In genomic region chr11:15177491-15177890, GRCh38 we compare ENCODE assay signal across 20 cellular contexts.
DNase-seq lines count a peak whose midpoint lies in the region; ATAC-seq and TF ChIP-seq lines count a peak whose summit lies in the region.
"Had no signal": no experiment of that assay in that cellular context is flagged by ENCODE, and none has a peak within 500 bp of the region (broad histone marks: within the 10 kb centered on the region; RNA-seq: fewer than 3 reads in every experiment).

No MANE protein-coding gene starts in this region.

- H3T11ph ChIP-seq in H9 (ENCODE audit: low read length): no peak overlapping the region

- H4K8ac ChIP-seq in IMR-90 (ENCODE audit: low read depth in 2 of 2, low read length in 2 of 2) (no peak overlapping the region), H9 (replicated peaks; ENCODE audit: insufficient read length, low read depth, low read length) (no peak overlapping the region)

- H4K91ac ChIP-seq in IMR-90 (ENCODE audit: insufficient read depth, low read depth, low read length): no peak overlapping the region
- no peak overlapping the region for H4K91ac ChIP-seq in H9 (ENCODE audit: insufficient read length, low read depth, low read length)

- H4K20me1 ChIP-seq in IMR-90 (ENCODE audit: insufficient read depth, low read length) (no peaks in the 10 kb centered on the region), neural progenitor cell (ENCODE audit: low read depth) (no peaks in the 10 kb centered on the region), H9 (ENCODE audit: control insufficient read depth, insufficient read depth, insufficient read length) (no peaks in the 10 kb centered on the region)
- H4K20me1 ChIP-seq: BLaER1 treated with 17β-estradiol and CSF1 and Interleukin-3, amounts not matched to agents 10 nM and 100 nM had no signal

- no peaks in the 10 kb centered on the region for H3K23me2 ChIP-seq in H9 (ENCODE audit: insufficient read length, low read depth, low read length, poor library complexity, severe bottlenecking)

- H2BK20ac ChIP-seq in IMR-90 (ENCODE audit: low read depth, low read length) (no peak overlapping the region), H9 (ENCODE audit: low read depth, low read length, poor library complexity, severe bottlenecking) (no peak overlapping the region)

- H3K56ac ChIP-seq in IMR-90 (ENCODE audit: extremely low read depth, insufficient read depth, low read length) (no peak overlapping the region), H9 (ENCODE audit: insufficient read length, low read depth, low read length) (no peak overlapping the region)

- H3K4me3 ChIP-seq in IMR-90 (ENCODE audit: insufficient read depth, low read depth, low read length) (no peak overlapping the region), neural progenitor cell (no peak overlapping the region)
- H3K4me3 ChIP-seq: BLaER1 treated with 17β-estradiol and CSF1 and Interleukin-3, amounts not matched to agents 10 nM and 100 nM; GM12878; HAP-1; K562 had no signal

- H3K4ac ChIP-seq in IMR-90 (ENCODE audit: low read depth, low read length) (no peak overlapping the region), H9 (ENCODE audit: low read depth, low read length) (no peak overlapping the region)

- H2BK12ac ChIP-seq in H9 (ENCODE audit: insufficient read length, low read depth, low read length): no peak overlapping the region

- intact Hi-C loops in IMR-90 (cut with micrococcal nuclease): no loop called here

- H3K23ac ChIP-seq in IMR-90 (ENCODE audit: low read depth, low read length) (no peak overlapping the region), H9 (ENCODE audit: insufficient read length, low read depth, low read length) (no peak overlapping the region)

- no peaks in the 10 kb centered on the region for H3K9me3 Mint-ChIP-seq in mesothelial cell of epicardium
- H3K9me3 Mint-ChIP-seq in neural progenitor cell: no peaks in the 10 kb centered on the region
- H3K9me3 Mint-ChIP-seq in H9: no peaks in the 10 kb centered on the region

- H3K79me2 ChIP-seq in neural progenitor cell (ENCODE audit: low read depth): no peaks in the 10 kb centered on the region
- no peaks in the 10 kb centered on the region for H3K79me2 ChIP-seq in H9 (ENCODE audit: insufficient read depth, low read length)

- no peak for DNase-seq in IMR-90
- peak; percentile 11 for DNase-seq in islet precursor cell
- no peak for DNase-seq in mesothelial cell of epicardium (ENCODE audit: low spot score in 2 of 2, unreplicated experiment in 2 of 2)
- no peak for DNase-seq in neural progenitor cell (ENCODE audit: low spot score)
- no peak for DNase-seq in H9
- no peak for DNase-seq in GM19240 (ENCODE audit: insufficient read length, low spot score)
- DNase-seq: CD4-positive, CD25-positive, alpha-beta regulatory T cell; CD8-positive, alpha-beta memory T cell; COR-L47; DMS 273 treated with DMSO at 0.1 percent for 48 hours; DMS53; DND-41; EL had no signal

- H3K14ac ChIP-seq in IMR-90 (replicated peaks; ENCODE audit: low read depth, low read length) (no peak overlapping the region), H9 (ENCODE audit: insufficient read depth, low read length) (no peak overlapping the region)

- no peak for TF ChIP-seq CTCF in IMR-90 (conservative IDR thresholded peaks at IDR 0.05; ENCODE audit: low read depth, low read length)
- no peak for TF ChIP-seq CTCF in mesothelial cell of epicardium (IDR thresholded peaks at IDR 0.05; ENCODE audit: unreplicated experiment)
- no peak for TF ChIP-seq CTCF in neural progenitor cell (IDR thresholded peaks at IDR 0.05)
- TF ChIP-seq CTCF in H9 (conservative IDR thresholded peaks at IDR 0.05): no peak

- H3K18ac ChIP-seq in IMR-90 (ENCODE audit: low read depth, low read length) (peak overlapping the region; percentile 18; the same call in 1 of the 2 replicates), H9 (ENCODE audit: insufficient read length, low read depth, low read length) (no peak overlapping the region)

- CTCF ChIA-PET in IMR-90 (lab: Yijun Ruan, JAX): interaction anchor here (1.0 kb wide), 1 partner anchor 14 kb away, joined by 4 read pairs; no protein-coding TSS in a partner anchor

- no peak overlapping the region for H2BK15ac ChIP-seq in IMR-90 (ENCODE audit: low read depth, low read length)
- no peak overlapping the region for H2BK15ac ChIP-seq in H9 (ENCODE audit: low read depth, low read length)

- no peak overlapping the region for H2AFZ ChIP-seq in IMR-90 (replicated peaks; ENCODE audit: low read length, poor library complexity)
- no peak overlapping the region for H2AFZ ChIP-seq in neural progenitor cell (replicated peaks)
- H2AFZ ChIP-seq in H9 (ENCODE audit: low read length): no peak overlapping the region

- H3K36me3 ChIP-seq in IMR-90 (ENCODE audit: control insufficient read depth, insufficient read depth, low read length) (no peaks in the 10 kb centered on the region; the same call in 1 of the 2 replicates), neural progenitor cell (no peaks in the 10 kb centered on the region)
- H3K36me3 ChIP-seq: BLaER1 treated with 17β-estradiol and CSF1 and Interleukin-3, amounts not matched to agents 10 nM and 100 nM; HAP-1 had no signal

- ATAC-seq in IMR-90 (ENCODE audit: low read depth): no peak
- ATAC-seq in HG03520 (IDR thresholded peaks at IDR 0.05; ENCODE audit: unreplicated experiment): no peak
- ATAC-seq in HG03175 (IDR thresholded peaks at IDR 0.05; ENCODE audit: unreplicated experiment): no peak
- ATAC-seq: GM12878, K562 had no signal

- no peaks in the 10 kb centered on the region for H3K36me3 Mint-ChIP-seq in mesothelial cell of epicardium
- no peaks in the 10 kb centered on the region for H3K36me3 Mint-ChIP-seq in neural progenitor cell
- peaks cover 0 to 2% (median 0%) of the 10 kb centered on the region in 3 experiments; a peak in 1 of 7 replicates for H3K36me3 Mint-ChIP-seq in H9 (ENCODE audit: insufficient read depth in 1 of 3, low read depth in 3 of 3)
- H3K36me3 Mint-ChIP-seq: CD4-positive, CD25-positive, alpha-beta regulatory T cell; CD8-positive, alpha-beta memory T cell had no signal

- H3K4me1 ChIP-seq in IMR-90 (ENCODE audit: control insufficient read depth, insufficient read depth, low read length) (peaks cover 9% of the 10 kb centered on the region), neural progenitor cell (no peaks in the 10 kb centered on the region), H9 (ENCODE audit: insufficient read depth, low read length) (peaks cover 2% of the 10 kb centered on the region; the same call in 1 of the 2 replicates)
- H3K4me1 ChIP-seq: HAP-1 had no signal

- TF ChIP-seq RAD21 in IMR-90 (IDR thresholded peaks at IDR 0.05; ENCODE audit: low read length): no peak

- H3K27ac Mint-ChIP-seq in mesothelial cell of epicardium (peak overlapping the region; percentile 43), neural progenitor cell (peak overlapping the region; percentile 51), H9 (no peak overlapping the region)
- H3K27ac Mint-ChIP-seq: B cell; CD4-positive, CD25-positive, alpha-beta regulatory T cell; CD8-positive, alpha-beta memory T cell had no signal

- no peaks in the 10 kb centered on the region for H3K9me3 ChIP-seq in IMR-90 (ENCODE audit: control insufficient read depth, insufficient read depth, low read length)
- no peaks in the 10 kb centered on the region for H3K9me3 ChIP-seq in neural progenitor cell (ENCODE audit: low read depth)
- no peaks in the 10 kb centered on the region for H3K9me3 ChIP-seq in H9 (ENCODE audit: control insufficient read depth, low read depth, low read length)
- H3K9me3 ChIP-seq: BLaER1 treated with 17β-estradiol and CSF1 and Interleukin-3, amounts not matched to agents 10 nM and 100 nM; HAP-1 had no signal

- no peak for TF ChIP-seq POLR2A in IMR-90 (IDR thresholded peaks at IDR 0.05; ENCODE audit: low read depth, low read length)

- WGBS in IMR-90 (ENCODE audit: extremely low coverage in 2 of 2, insufficient read length in 1 of 2), 2 experiments: 20% methylated on average over 1 of the region's 2 CpGs; no CpG with 5 or more reads in 1 of the 2 experiments
- WGBS in H9 (ENCODE audit: extremely low coverage, insufficient read length, low lambda C conversion rate): no CpG with 5 or more reads among the region's 2 CpGs

- H3K27me3 Mint-ChIP-seq in mesothelial cell of epicardium (ENCODE audit: low read depth) (peaks cover 24% of the 10 kb centered on the region), neural progenitor cell (ENCODE audit: insufficient read depth, low read depth) (no peaks in the 10 kb centered on the region), H9 (ENCODE audit: low read depth) (peaks cover 2% of the 10 kb centered on the region)

- H2AK5ac ChIP-seq in IMR-90 (ENCODE audit: low read depth, low read length) (no peak overlapping the region), H9 (ENCODE audit: insufficient read length, low read length) (no peak overlapping the region)

- H2BK5ac ChIP-seq in IMR-90 (ENCODE audit: low read depth, low read length, poor library complexity, severe bottlenecking) (no peak overlapping the region), H9 (ENCODE audit: insufficient read length, low read length) (no peak overlapping the region)

- no peaks in the 10 kb centered on the region for H3K79me1 ChIP-seq in IMR-90 (ENCODE audit: low read depth in 1 of 2, low read length in 2 of 2)
- H3K79me1 ChIP-seq in H9 (ENCODE audit: insufficient read depth, low read depth, low read length, poor library complexity, severe bottlenecking): no peaks in the 10 kb centered on the region

- H3K27me3 ChIP-seq in IMR-90 (ENCODE audit: control insufficient read depth, insufficient read depth, low read length) (no peaks in the 10 kb centered on the region), neural progenitor cell (no peaks in the 10 kb centered on the region), H9 (ENCODE audit: insufficient read depth, low read length) (no peaks in the 10 kb centered on the region)
- H3K27me3 ChIP-seq: BLaER1 treated with 17β-estradiol and CSF1 and Interleukin-3, amounts not matched to agents 10 nM and 100 nM had no signal

- no peak overlapping the region for H3K9ac ChIP-seq in IMR-90 (ENCODE audit: low read depth, low read length)
- H3K9ac ChIP-seq in neural progenitor cell: no peak overlapping the region
- no peak overlapping the region for H3K9ac ChIP-seq in H9 (ENCODE audit: extremely low read depth, insufficient read length, low read length)
- H3K9ac ChIP-seq: BLaER1 treated with 17β-estradiol and CSF1 and Interleukin-3, amounts not matched to agents 10 nM and 100 nM had no signal

- in situ Hi-C loops in IMR-90 (cut with MboI; ENCODE audit: low sequenced_read_pairs): no loop called here

- H3F3A ChIP-seq in neural progenitor cell (ENCODE audit: low read depth): no peaks in the 10 kb centered on the region

- H4K5ac ChIP-seq in IMR-90 (ENCODE audit: low read depth, low read length): no peak overlapping the region
- no peak overlapping the region for H4K5ac ChIP-seq in H9 (ENCODE audit: insufficient read length, low read depth, low read length)

- no TSS peak for BruUV-seq in IMR-90 (replicated peaks; lab: Mats Ljungman, UMichigan)

- POLR2A ChIA-PET in IMR-90 (lab: Charles Lee; ENCODE audit: unreplicated experiment): no interaction called here

- no peak overlapping the region for H3K27ac ChIP-seq in IMR-90 (ENCODE audit: insufficient read depth, low read length)
- H3K27ac ChIP-seq in neural progenitor cell: no peak overlapping the region
- no peak overlapping the region for H3K27ac ChIP-seq in H9 (ENCODE audit: insufficient read length, low read depth, low read length)
- H3K27ac ChIP-seq: BLaER1 treated with 17β-estradiol and CSF1 and Interleukin-3, amounts not matched to agents 10 nM and 100 nM had no signal

- dilution Hi-C loops in IMR-90 (cut with HindIII; ENCODE audit: low sequenced_read_pairs, unreplicated experiment): no loop called here

- H3K4me3 Mint-ChIP-seq in mesothelial cell of epicardium (no peak overlapping the region), neural progenitor cell (no peak overlapping the region), H9 (no peak overlapping the region)
- H3K4me3 Mint-ChIP-seq: B cell; CD4-positive, CD25-positive, alpha-beta regulatory T cell; CD8-positive, alpha-beta memory T cell had no signal

- H3K9me1 ChIP-seq in IMR-90 (ENCODE audit: insufficient read depth, low read length): peaks cover 13% of the 10 kb centered on the region

- no peak overlapping the region for H3K4me2 ChIP-seq in IMR-90 (ENCODE audit: low read depth, low read length)
- no peak overlapping the region for H3K4me2 ChIP-seq in neural progenitor cell
- H3K4me2 ChIP-seq in H9 (ENCODE audit: insufficient read depth, insufficient read length, low read length): no peak overlapping the region
- H3K4me2 ChIP-seq: BLaER1 treated with 17β-estradiol and CSF1 and Interleukin-3, amounts not matched to agents 10 nM and 100 nM had no signal

- H2BK120ac ChIP-seq in IMR-90 (ENCODE audit: low read depth, low read length) (peak overlapping the region; percentile 11; the same call in 1 of the 2 replicates), H9 (ENCODE audit: low read depth, low read length, poor library complexity, severe bottlenecking) (no peak overlapping the region)

- H3K4me1 Mint-ChIP-seq in mesothelial cell of epicardium (peaks cover 13% of the 10 kb centered on the region), neural progenitor cell (peaks cover 15% of the 10 kb centered on the region), H9 (peaks cover 4 to 6% of the 10 kb centered on the region in 2 experiments)
- H3K4me1 Mint-ChIP-seq: B cell; CD4-positive, CD25-positive, alpha-beta regulatory T cell; CD8-positive, alpha-beta memory T cell had no signal

- H2AK9ac ChIP-seq in IMR-90 (replicated peaks; ENCODE audit: low read depth, low read length, poor library complexity): no peak overlapping the region

Comparison
In these comparisons a context has a peak if more than half of its experiments do, and no peak if none do; other contexts are left out.
1. H3K27ac Mint-ChIP-seq: peak in mesothelial cell of epicardium (single experiment) and neural progenitor cell (single experiment); none in H9 (0 of 3).